Comparison of ENCODE assay signal across 1 cellular context in the genomic region with DNA sequence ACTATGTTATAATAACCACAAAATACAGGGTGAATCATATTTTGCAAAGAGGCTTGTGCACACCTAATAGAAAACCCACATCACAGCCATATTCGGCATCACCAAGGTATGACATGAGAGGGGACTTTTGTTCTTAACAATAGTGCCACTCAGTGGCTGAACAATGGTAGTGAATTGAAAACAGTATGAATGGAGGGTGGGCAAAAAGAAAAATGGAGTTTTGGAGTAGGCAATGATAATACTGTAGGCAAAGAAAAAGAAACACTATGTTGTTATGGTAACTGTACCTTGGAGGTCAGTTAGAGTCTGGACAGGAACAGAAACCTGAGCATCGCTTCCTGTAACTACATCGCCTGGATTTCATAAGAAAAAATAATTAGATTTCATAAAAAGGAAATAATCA.
A peak's percentile ranks its signal among the peaks of the same experiment; 100 is the strongest.
TF ChIP-seq lines count a peak whose summit lies in the region.

No MANE protein-coding gene starts in this region.

TF ChIP-seq in A549, 52 proteins besides CTCF, POLR2A, EP300 and RAD21 (continued from another document):
- no peak for TF ChIP-seq ELK1 (IDR thresholded peaks at IDR 0.05; ENCODE audit: low read depth, low read length)
- TF ChIP-seq TP53 (CRISPR knock-in tag; IDR thresholded peaks at IDR 0.05), result no peak
- no peak for TF ChIP-seq HOXB13 (CRISPR knock-in tag; IDR thresholded peaks at IDR 0.05; ENCODE audit: low read depth)
- TF ChIP-seq CBX8 (IDR thresholded peaks at IDR 0.05), result no peak
- TF ChIP-seq ESRRA (IDR thresholded peaks at IDR 0.05; ENCODE audit: borderline replicate concordance, low read length), result no peak
- no peak for TF ChIP-seq ZNF302 (CRISPR knock-in tag; IDR thresholded peaks at IDR 0.05)
- TF ChIP-seq KDM1A (IDR thresholded peaks at IDR 0.05; ENCODE audit: low read depth), result no peak
- TF ChIP-seq MAZ (IDR thresholded peaks at IDR 0.05; ENCODE audit: borderline replicate concordance, low read depth, low read length), result no peak
- TF ChIP-seq JUNB (IDR thresholded peaks at IDR 0.05), result no peak
- TF ChIP-seq RNF2 (IDR thresholded peaks at IDR 0.05; ENCODE audit: borderline replicate concordance, low read depth), result no peak
- TF ChIP-seq SREBF2 (IDR thresholded peaks at IDR 0.05), result no peak
- no peak for TF ChIP-seq HOXA7 (CRISPR knock-in tag; IDR thresholded peaks at IDR 0.05)
- TF ChIP-seq FOSB (CRISPR knock-in tag; IDR thresholded peaks at IDR 0.05), result no peak
- TF ChIP-seq SMC3 (IDR thresholded peaks at IDR 0.05), result peak; percentile 84
- TF ChIP-seq CHD4 (IDR thresholded peaks at IDR 0.05; ENCODE audit: borderline replicate concordance), result no peak
TF ChIP-seq in A549: peak in this region for 2.
